ENCODE assay signal across 8 cellular contexts in genomic region chr15:45198337-45199135, GRCh38. TPM values are rescaled to one million over a fixed set of nuclear protein-coding genes. Genes with fewer than 3 reads are reported as not detected.
DNase-seq lines count a peak whose midpoint lies in the region; ATAC-seq and TF ChIP-seq lines count a peak whose summit lies in the region.

No MANE protein-coding gene starts in this region.

- intact Hi-C loops in heart right ventricle (cut with DNase I) (loop anchor here in 3 of 10 donors (1.0 to 2.0 kb wide), 4 partner anchors 10 to 204 kb away; a partner anchor contains a TSS), posterior vena cava (cut with DNase I) (loop anchor here in 1 of 2 donors (5.0 kb wide), 1 partner anchor 36 kb away; no protein-coding TSS in a partner anchor)

- H3K4me1 ChIP-seq in adipocyte (ENCODE audit: control insufficient read depth, insufficient read depth, low read length) (peaks cover 12% of the 10 kb centered on the region), heart right ventricle (peaks cover 0 to 45% (median 9%) of the 10 kb centered on the region in 9 donors)

- TF ChIP-seq POLR2A in GM10847 (IDR thresholded peaks at IDR 0.05; ENCODE audit: extremely low read depth, insufficient read length) = peak; percentile 76

- 0% methylated on average over 42 of the region's 42 CpGs for WGBS in heart right ventricle, 2 donors

- H3K36me3 ChIP-seq in adipocyte (ENCODE audit: control insufficient read depth, insufficient read depth, low read length, severe bottlenecking) (no peaks in the 10 kb centered on the region), heart right ventricle (no peaks in the 10 kb centered on the region)

- TF ChIP-seq CTCF in heart right ventricle (IDR thresholded peaks at IDR 0.05) = peak; percentile 39 to 90 (median 70)

- DNase-seq in NCI-H1092 treated with DMSO at 0.1 percent for 48 hours (lab: John Stamatoyannopoulos, UW) = peak; percentile 96
- peak; percentile 92 for DNase-seq in SKM-1 treated with dmso at 0.1 percent for 144 hours (lab: John Stamatoyannopoulos, UW; ENCODE audit: unreplicated experiment)
- peak; percentile 98 for DNase-seq in adipocyte (ENCODE audit: low read depth)
- DNase-seq in heart right ventricle = peak; percentile 86 to 98
- DNase-seq in posterior vena cava (ENCODE audit: low spot score) = peak; percentile 97
- peak; percentile 98 for DNase-seq in ureter (ENCODE audit: low spot score)

- H3K4me3 ChIP-seq in adipocyte (ENCODE audit: low read length) = peak overlapping the region; percentile 92
- peak overlapping the region; percentile 30 to 80 (median 72) for H3K4me3 ChIP-seq in heart right ventricle

- peak; percentile 49 for ATAC-seq in HG02571 (IDR thresholded peaks at IDR 0.05; ENCODE audit: unreplicated experiment)
- ATAC-seq in heart right ventricle = peak; percentile 79 to 89 (median 84)

- peak overlapping the region; percentile 85 to 99 (median 96) for H3K27ac ChIP-seq in heart right ventricle

- no peaks in the 10 kb centered on the region for H3K9me3 ChIP-seq in adipocyte (ENCODE audit: control insufficient read depth, low read length)
- no peaks in the 10 kb centered on the region for H3K9me3 ChIP-seq in heart right ventricle

- H3K27me3 ChIP-seq in adipocyte (replicated peaks; ENCODE audit: control insufficient read depth, insufficient read depth, low read length) (no peaks in the 10 kb centered on the region), heart right ventricle (no peaks in the 10 kb centered on the region)

- peak overlapping the region; percentile 77 for H3K9ac ChIP-seq in adipocyte (ENCODE audit: low read length)

RNA-seq across cellular contexts. Expression of gene SHF, which starts 10.8 kb away (rescaled TPM):
- total RNA-seq in heart right ventricle = 1 to 10 TPM; 3.6 to 8.4 (median 5.6) TPM
- polyA plus RNA-seq in heart right ventricle = 1 to 10 TPM; 2.4 to 5.8 TPM
- 1 to 10 TPM; 8.0 to 8.5 TPM for total RNA-seq in posterior vena cava
- total RNA-seq in ureter = 7.9 TPM

RNA-seq across cellular contexts. Expression of gene SLC28A2, which starts 53.5 kb away (rescaled TPM):
- total RNA-seq in heart right ventricle (not detected), posterior vena cava (not detected), ureter (not detected)
- not detected for polyA plus RNA-seq in heart right ventricle

Comparison
In these comparisons a context has a peak if more than half of its experiments do, and no peak if none do; other contexts are left out.
1. Peak in every context shown above with its lines: DNase-seq, ATAC-seq, H3K4me3 ChIP-seq and H3K27ac ChIP-seq.